In genomic region chr6:15929685-15930084, GRCh38 we compare ENCODE assay signal across 24 cellular contexts.
DNase-seq lines count a peak whose midpoint lies in the region; ATAC-seq and TF ChIP-seq lines count a peak whose summit lies in the region.
"Had no signal": no experiment of that assay in that cellular context is flagged by ENCODE, and none has a peak within 500 bp of the region (broad histone marks: within the 10 kb centered on the region; RNA-seq: fewer than 3 reads in every experiment).

No MANE protein-coding gene starts in this region.

- H3K27me3 ChIP-seq in GM23248 (replicated peaks; ENCODE audit: insufficient read depth) = no peaks in the 10 kb centered on the region
- H3K27me3 ChIP-seq: neutrophil had no signal

- DNase-seq in GM23248 (peak; percentile 30), NB4 (ENCODE audit: low read depth) (peak; percentile 83), OCI-M1 (lab: John Stamatoyannopoulos, UW) (peak; percentile 36), fibroblast of gingiva (ENCODE audit: low read depth) (peak; percentile 4), T1000 (lab: John Stamatoyannopoulos, UW) (no peak), HUDEP-2 (lab: John Stamatoyannopoulos, UW; ENCODE audit: unreplicated experiment in 76 of 76) (no peak), anterior cingulate cortex (lab: John Stamatoyannopoulos, UW) (no peak)
- DNase-seq: activated B cell treated with CpG ODN at 0.5 μM for 24 hours; activated CD4-positive, alpha-beta T cell treated with anti-CD3 and anti-CD28 coated beads, Interleukin-2, amount 50 U/mL, for 48 hours; activated CD8-positive, alpha-beta memory T cell treated with anti-CD3 and anti-CD28 coated beads, Interleukin-2, amount 50 U/mL, for 48 hours; CD4-positive, CD25-positive, alpha-beta regulatory T cell; EL; HCEC 1CT; heart left ventricle; MM.1S; NCI-H187; NCI-H345; psoas muscle; T-helper 9 cell; trophoblast cell had no signal

- H3K36me3 ChIP-seq in GM23248 (ENCODE audit: low read depth) = no peaks in the 10 kb centered on the region
- H3K36me3 ChIP-seq: heart left ventricle, neutrophil had no signal

- ATAC-seq in GM21390 (IDR thresholded peaks at IDR 0.05; ENCODE audit: unreplicated experiment) = no peak
- ATAC-seq: activated T-helper 17 cell treated with anti-CD3 and anti-CD28 coated beads, Interleukin-2, amount 50 U/mL, for 72 hours; heart left ventricle; psoas muscle had no signal

- no peak overlapping the region for H3K9ac ChIP-seq in GM23248

- H3K9me2 ChIP-seq in GM23248 (ENCODE audit: insufficient read depth) = no peaks in the 10 kb centered on the region

- no peaks in the 10 kb centered on the region for H3K79me2 ChIP-seq in GM23248 (ENCODE audit: insufficient read depth)

- H4K20me1 ChIP-seq in GM23248 (ENCODE audit: insufficient read depth) = no peaks in the 10 kb centered on the region

- no peak overlapping the region for H3K27ac ChIP-seq in GM23248
- H3K27ac ChIP-seq: heart left ventricle, neutrophil, psoas muscle, skin epidermis had no signal

- TF ChIP-seq POLR2A in NB4 (IDR thresholded peaks at IDR 0.05; ENCODE audit: extremely low read depth, insufficient read length) = no peak

- H3K4me2 ChIP-seq in GM23248 (ENCODE audit: unreplicated experiment) = no peak overlapping the region

- in situ Hi-C loops in GM23248 (cut with MboI) = no loop called here

- 59 to 62% methylated on average over 1 of the region's 1 CpG for WGBS in GM23248 (ENCODE audit: low coverage in 1 of 2, low lambda C conversion rate in 2 of 2, missing lambda C conversion rate in 2 of 2), 2 experiments

- no peak for TF ChIP-seq CTCF in NB4 (IDR thresholded peaks at IDR 0.05; ENCODE audit: low read depth, low read length)

- H3K9me3 ChIP-seq in GM23248 (ENCODE audit: low read depth) = no peaks in the 10 kb centered on the region
- H3K9me3 ChIP-seq: psoas muscle had no signal

- H3K4me1 ChIP-seq in GM23248 (ENCODE audit: insufficient read depth) = peaks cover 11% of the 10 kb centered on the region; the same call in 1 of the 2 replicates

- no peaks in the 10 kb centered on the region for H3F3A ChIP-seq in GM23248 (ENCODE audit: insufficient read depth)

- H3K4me3 ChIP-seq in GM23248 = no peak overlapping the region
- H3K4me3 ChIP-seq in NB4 (ENCODE audit: low read depth, low read length) = no peak overlapping the region
- H3K4me3 ChIP-seq: heart left ventricle, psoas muscle, skin epidermis had no signal

- H2AFZ ChIP-seq in GM23248 = no peak overlapping the region

Comparison
In these comparisons a context has a peak if more than half of its experiments do, and no peak if none do; other contexts are left out.
1. DNase-seq: peak in GM23248 (single experiment), NB4 (single experiment), OCI-M1 (single experiment) and fibroblast of gingiva (single experiment); none in T1000 (single experiment), HUDEP-2 (0 of 76) and anterior cingulate cortex (0 of 58).